1 cellular context compared by ENCODE assay signal in genomic region chr6:47655719-47656595, GRCh38.
TF ChIP-seq lines count a peak whose summit lies in the region.

No MANE protein-coding gene starts in this region.

TF ChIP-seq in GM12878, 131 proteins besides CTCF, POLR2A, EP300 and RAD21 (continued from another document):
- TF ChIP-seq IRF5 (IDR thresholded peaks at IDR 0.05; ENCODE audit: borderline replicate concordance) (no peak), TCF3 (IDR thresholded peaks at IDR 0.05; ENCODE audit: borderline replicate concordance, insufficient read depth, low read depth, low read length) (no peak), RCOR1 (conservative IDR thresholded peaks at IDR 0.05; ENCODE audit: low read depth, low read length) (no peak), ATF7 (IDR thresholded peaks at IDR 0.05; ENCODE audit: low read depth) (no peak), FOXM1 (IDR thresholded peaks at IDR 0.05; ENCODE audit: low read depth, low read length) (no peak), BCLAF1 (IDR thresholded peaks at IDR 0.05) (no peak), TAF1 (IDR thresholded peaks at IDR 0.05; ENCODE audit: borderline replicate concordance, low read depth, low read length) (no peak), ZNF384 (IDR thresholded peaks at IDR 0.05; ENCODE audit: borderline replicate concordance, low read depth, low read length) (no peak), ZBTB33 (IDR thresholded peaks at IDR 0.05) (no peak), NR2C1 (IDR thresholded peaks at IDR 0.05) (no peak)
